ENCODE assay signal across 21 cellular contexts in the genomic region with DNA sequence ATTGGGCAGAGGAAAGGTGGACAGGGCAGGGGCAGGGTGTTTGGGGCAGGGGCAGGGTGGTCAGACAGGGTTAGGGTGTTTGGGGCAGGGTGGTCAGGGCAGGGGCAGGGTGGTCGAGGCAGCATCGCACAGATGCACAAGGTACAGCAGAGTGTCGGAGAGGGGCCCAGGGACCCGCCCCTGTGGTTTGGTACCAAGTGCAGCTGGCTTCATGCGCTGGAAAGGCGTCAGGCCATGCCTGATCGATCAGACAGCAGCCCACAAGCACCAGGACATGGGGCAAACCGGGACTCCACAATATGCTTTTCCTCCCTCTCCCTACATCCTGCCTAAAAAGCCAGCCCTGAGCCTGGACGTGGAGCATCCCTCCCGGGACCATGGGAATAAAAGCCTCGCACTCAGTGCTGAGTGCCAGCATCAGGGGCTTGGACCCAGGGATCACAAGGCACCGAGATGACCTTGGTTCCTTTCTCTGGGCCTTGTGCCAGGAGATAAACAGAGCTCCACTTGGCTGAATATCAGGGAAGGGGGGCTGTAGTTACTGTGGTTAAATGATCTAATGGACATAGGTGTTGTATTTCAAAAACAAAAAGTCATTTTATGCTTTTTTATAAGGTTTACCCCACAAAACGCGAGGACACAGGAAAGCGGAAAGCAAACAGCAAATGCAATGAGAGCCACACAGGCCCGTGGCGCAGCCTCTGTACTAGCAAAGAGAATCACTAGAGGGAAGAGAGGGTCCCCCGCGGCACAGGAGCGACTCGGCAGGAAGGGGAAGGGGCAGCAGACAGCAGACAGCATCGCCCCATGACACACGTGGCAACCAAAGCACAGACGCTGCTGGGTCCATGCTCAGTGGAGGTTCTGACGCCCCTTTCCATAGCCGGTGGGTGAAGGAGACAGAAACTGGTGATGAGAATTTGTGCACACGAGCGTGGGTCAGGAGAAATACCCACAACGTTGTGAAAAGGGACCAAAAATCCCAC. TPM values are rescaled to one million over a fixed set of nuclear protein-coding genes. Genes with fewer than 3 reads are reported as not detected.
DNase-seq lines count a peak whose midpoint lies in the region; ATAC-seq, FAIRE-seq and TF ChIP-seq lines count a peak whose summit lies in the region.
"Had no signal": no experiment of that assay in that cellular context is flagged by ENCODE, and none has a peak within 500 bp of the region (broad histone marks: within the 10 kb centered on the region; RNA-seq: fewer than 3 reads in every experiment).

No MANE protein-coding gene starts in this region.

- no peaks in the 10 kb centered on the region for H3K9me3 ChIP-seq in endocrine pancreas (ENCODE audit: control insufficient read depth, low read length)
- H3K9me3 ChIP-seq in small intestine (ENCODE audit: control insufficient read depth, low read depth): no peaks in the 10 kb centered on the region
- H3K9me3 ChIP-seq in left lung: no peaks in the 10 kb centered on the region

- intact Hi-C loops in left lung (cut with DNase I): loop anchor here in 1 of 2 donors (5.0 kb wide), 1 partner anchor 61 kb away; no protein-coding TSS in a partner anchor

- H3K27ac ChIP-seq in small intestine (ENCODE audit: low read depth in 1 of 2, low read length in 1 of 2) (no peak overlapping the region), left lung (no peak overlapping the region)
- H3K27ac ChIP-seq: cardiac muscle cell, dorsolateral prefrontal cortex had no signal

- WGBS in small intestine, 3 donors: 74 to 80% (median 75%) methylated on average over 29 of the region's 29 CpGs

- H3K4me1 ChIP-seq in endocrine pancreas (ENCODE audit: control insufficient read depth, insufficient read depth, low read length) (no peaks in the 10 kb centered on the region), small intestine (ENCODE audit: control insufficient read depth in 2 of 2, insufficient read depth in 1 of 2, low read depth in 1 of 2, low read length in 1 of 2) (no peaks in the 10 kb centered on the region), left lung (peaks cover 2 to 11% of the 10 kb centered on the region in 2 donors)

- FAIRE-seq in small intestine (lab: Jason Lieb, UNC): no peak
- FAIRE-seq: GM18507, H54 had no signal

- TF ChIP-seq CTCF in left lung (IDR thresholded peaks at IDR 0.05): no peak

- no peak for ATAC-seq in left lung
- ATAC-seq: activated CD8-positive, alpha-beta T cell treated with anti-CD3 and anti-CD28 coated beads, Interleukin-2, amount 10 ng/mL, durations not matched to agents 7 days and 5 days; activated naive CD8-positive, alpha-beta T cell treated with anti-CD3 and anti-CD28 coated beads, Interleukin-2, amount 50 U/mL, for 24 hours had no signal

- H3K9ac ChIP-seq in endocrine pancreas (ENCODE audit: control insufficient read depth, insufficient read depth, low read length): peak overlapping the region; percentile 1

- H3K36me3 ChIP-seq in endocrine pancreas (ENCODE audit: control insufficient read depth, insufficient read depth, low read length): no peaks in the 10 kb centered on the region
- H3K36me3 ChIP-seq in small intestine (ENCODE audit: control insufficient read depth in 2 of 2, insufficient read depth in 2 of 2, low read length in 2 of 2): peaks cover 0 to 7% of the 10 kb centered on the region in 2 donors
- peaks cover 0 to 16% of the 10 kb centered on the region in 2 donors for H3K36me3 ChIP-seq in left lung
- H3K36me3 ChIP-seq: cardiac muscle cell had no signal

- DNase-seq in COLO668 (lab: John Stamatoyannopoulos, UW; ENCODE audit: unreplicated experiment): peak; percentile 57
- DNase-seq in DMS79 treated with DMSO at 0.1 percent for 48 hours (lab: John Stamatoyannopoulos, UW): peak; percentile 17
- DNase-seq in NCI-H2196 treated with DMSO at 0.1 percent for 48 hours (lab: John Stamatoyannopoulos, UW; ENCODE audit: unreplicated experiment): peak; percentile 73
- DNase-seq in HuH-7 (ENCODE audit: low spot score): no peak
- DNase-seq in small intestine: no peak
- DNase-seq in left lung: no peak
- DNase-seq: activated CD8-positive, alpha-beta T cell treated with anti-CD3 and anti-CD28 coated beads, Interleukin-2, amount 10 ng/mL, durations not matched to agents 7 days and 5 days; activated naive CD8-positive, alpha-beta T cell treated with anti-CD3 and anti-CD28 coated beads, Interleukin-2, amount 50 U/mL, for 24 hours; dorsolateral prefrontal cortex; Karpas-422; NCI-H1417 treated with DMSO at 0.1 percent for 48 hours; RPMI8226 had no signal

- H3K27me3 ChIP-seq in endocrine pancreas (ENCODE audit: control insufficient read depth, insufficient read depth, low read length) (no peaks in the 10 kb centered on the region), small intestine (ENCODE audit: control insufficient read depth in 2 of 2, insufficient read depth in 2 of 2, low read length in 2 of 2) (no peaks in the 10 kb centered on the region), left lung (no peaks in the 10 kb centered on the region)
- H3K27me3 ChIP-seq: cardiac muscle cell, dorsolateral prefrontal cortex had no signal

- H3K4me3 ChIP-seq in endocrine pancreas (ENCODE audit: control insufficient read depth, insufficient read depth, low read length) (no peak overlapping the region), small intestine (ENCODE audit: low read depth in 1 of 2, low read length in 2 of 2) (no peak overlapping the region), left lung (no peak overlapping the region)
- H3K4me3 ChIP-seq: cardiac muscle cell, dorsolateral prefrontal cortex, lung, smooth muscle cell had no signal

RNA-seq across cellular contexts. Expression of a gene that starts 5.3 kb away (rescaled TPM):
- 100 to 1,000 TPM in 2 of 3 donors, 10 to 100 TPM in 1; 40.8 to 254 (median 207) TPM for polyA plus RNA-seq in small intestine
- total RNA-seq in left lung: 10 to 100 TPM; 28.6 to 34.7 TPM

RNA-seq across cellular contexts. Expression of a gene that starts 5.6 kb away (rescaled TPM):
- 10 to 100 TPM in 1 of 3 donors, 1 to 10 TPM in 2; 7.8 to 21.1 (median 8.1) TPM for polyA plus RNA-seq in small intestine
- total RNA-seq in left lung: 10 to 100 TPM; 31.0 to 37.9 TPM

RNA-seq across cellular contexts. Expression of a gene that starts 37.7 kb away (rescaled TPM):
- polyA plus RNA-seq in small intestine: 10 to 100 TPM; 37.6 to 44.7 (median 37.8) TPM
- total RNA-seq in left lung: 100 to 1,000 TPM in 1 of 2 donors, 10 to 100 TPM in 1; 90.2 to 116 TPM

RNA-seq across cellular contexts. Expression of a gene that starts 41.3 kb away (rescaled TPM):
- polyA plus RNA-seq in small intestine: not detected
- total RNA-seq in left lung: not detected
- total RNA-seq: activated CD8-positive, alpha-beta T cell treated with anti-CD3 and anti-CD28 coated beads, Interleukin-2, amount 10 ng/mL, durations not matched to agents 7 days and 5 days; activated T-helper 1 cell treated with anti-CD3 and anti-CD28 coated beads, Interleukin-12 subunit alpha, Interleukin-12 subunit beta, Interleukin-2, Interleukin-4 antibody, amounts not matched to agents 30 ng/mL and 10 ng/mL and 1 ng/mL, durations not matched to agents 14 hours and 24 hours and 36 hours; smooth muscle cell; temporal lobe had no signal
- polyA plus RNA-seq: esophagus, lung, smooth muscle cell had no signal

RNA-seq across cellular contexts. Expression of a gene that starts 45.7 kb away (rescaled TPM):
- polyA plus RNA-seq in small intestine: 10 to 100 TPM; 46.2 to 87.0 (median 53.5) TPM
- total RNA-seq in left lung: 10 to 100 TPM; 38.9 to 52.4 TPM

Comparison
In these comparisons a context has a peak if more than half of its experiments do, and no peak if none do; other contexts are left out.
1. DNase-seq: peak in COLO668 (single experiment), DMS79 treated with DMSO at 0.1 percent for 48 hours (single experiment) and NCI-H2196 treated with DMSO at 0.1 percent for 48 hours (single experiment); none in HuH-7 (single experiment), small intestine (single experiment) and left lung (0 of 2).